ENCODE assay signal across 1 cellular context in genomic region chr4:6327220-6327917, GRCh38.
TF ChIP-seq lines count a peak whose summit lies in the region.

No MANE protein-coding gene starts in this region.

TF ChIP-seq in HepG2, 621 proteins besides CTCF, POLR2A, EP300 and RAD21 (continued from another document and continues in another):
- TF ChIP-seq ZNF44 (CRISPR knock-in tag; IDR thresholded peaks at IDR 0.05) (no peak), TBL1XR1 (IDR thresholded peaks at IDR 0.05; ENCODE audit: borderline replicate concordance, low read length, partially characterized antibody) (no peak), ZSCAN25 (CRISPR knock-in tag; IDR thresholded peaks at IDR 0.05) (no peak), KLF6 (CRISPR knock-in tag; IDR thresholded peaks at IDR 0.05) (no peak), ZBTB33 (CRISPR knock-in tag; IDR thresholded peaks at IDR 0.05) (peak; percentile 80), ZNF382 (CRISPR knock-in tag; IDR thresholded peaks at IDR 0.05; ENCODE audit: borderline replicate concordance) (no peak), ATF4 (CRISPR knock-in tag; IDR thresholded peaks at IDR 0.05) (no peak), KDM6A (CRISPR knock-in tag; IDR thresholded peaks at IDR 0.05; ENCODE audit: low read depth) (no peak), ZBTB46 (CRISPR knock-in tag; IDR thresholded peaks at IDR 0.05; ENCODE audit: borderline replicate concordance) (no peak), KDM5A (IDR thresholded peaks at IDR 0.05; ENCODE audit: borderline replicate concordance, low read length) (no peak), ZNF687 (CRISPR knock-in tag; IDR thresholded peaks at IDR 0.05) (peak; percentile 87), TERF1 (CRISPR knock-in tag; IDR thresholded peaks at IDR 0.05) (no peak), ZNF558 (CRISPR knock-in tag; IDR thresholded peaks at IDR 0.05; ENCODE audit: borderline replicate concordance) (no peak), NR2F6 (IDR thresholded peaks at IDR 0.05) (no peak), NR2F6 (CRISPR knock-in tag; IDR thresholded peaks at IDR 0.05) (peak; percentile 32; the same call in 1 of the 2 replicates), MYPOP (CRISPR knock-in tag; IDR thresholded peaks at IDR 0.05) (no peak), SKI (IDR thresholded peaks at IDR 0.05; ENCODE audit: partially characterized antibody) (no peak), ATF7 (IDR thresholded peaks at IDR 0.05) (no peak), ATF7 (CRISPR knock-in tag; IDR thresholded peaks at IDR 0.05) (no peak), DRAP1 (CRISPR knock-in tag; IDR thresholded peaks at IDR 0.05) (0 out of 2 replicates have a peak, but pooled peaks have one; percentile 20), MAZ (IDR thresholded peaks at IDR 0.05; ENCODE audit: borderline replicate concordance, low read depth, low read length) (0 out of 2 replicates have a peak, but pooled peaks have one; percentile 46), MAZ (CRISPR knock-in tag; IDR thresholded peaks at IDR 0.05; ENCODE audit: low read depth) (peak; percentile 49; the same call in 1 of the 2 replicates), PHF5A (CRISPR knock-in tag; IDR thresholded peaks at IDR 0.05; ENCODE audit: low read depth, unreplicated experiment) (no peak), ZFP41 (CRISPR knock-in tag; IDR thresholded peaks at IDR 0.05; ENCODE audit: borderline replicate concordance) (no peak), ZNF737 (CRISPR knock-in tag; IDR thresholded peaks at IDR 0.05; ENCODE audit: borderline replicate concordance) (no peak), BCL6 (CRISPR knock-in tag; IDR thresholded peaks at IDR 0.05) (0 out of 2 replicates have a peak, but pooled peaks have one; percentile 19), ZNF691 (CRISPR knock-in tag; IDR thresholded peaks at IDR 0.05; ENCODE audit: borderline replicate concordance, low read depth) (peak; percentile 66; the same call in 1 of the 2 replicates), SNAPC4 (CRISPR knock-in tag; IDR thresholded peaks at IDR 0.05) (0 out of 2 replicates have a peak, but pooled peaks have one; percentile 34), ATF5 (CRISPR knock-in tag; IDR thresholded peaks at IDR 0.05; ENCODE audit: low read depth) (no peak), ZBTB2 (CRISPR knock-in tag; IDR thresholded peaks at IDR 0.05; ENCODE audit: low read depth) (no peak), GRHL1 (CRISPR knock-in tag; conservative IDR thresholded peaks at IDR 0.05) (no peak)
